ENCODE assay signal across 23 cellular contexts in the genomic region with DNA sequence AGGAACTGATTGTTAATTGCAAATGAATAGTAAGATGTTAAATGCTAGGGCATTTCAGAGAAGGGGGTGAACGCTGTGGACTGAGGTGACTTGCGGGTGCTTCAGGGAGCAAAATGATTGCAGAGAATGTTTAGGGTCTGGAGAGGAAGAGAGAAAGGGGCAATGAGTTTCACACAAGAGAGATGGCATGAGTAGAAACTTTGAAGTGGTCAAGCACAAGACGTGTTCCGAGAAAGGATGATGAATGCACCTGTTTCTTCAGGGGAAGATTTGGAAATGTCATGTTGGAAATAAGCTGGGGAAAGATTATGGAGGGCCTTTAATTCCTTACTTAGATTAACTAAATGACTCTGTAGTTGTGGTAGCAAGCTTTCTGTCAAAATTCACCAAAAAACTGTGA. TPM values are rescaled to one million over a fixed set of nuclear protein-coding genes. Genes with fewer than 3 reads are reported as not detected.
DNase-seq lines count a peak whose midpoint lies in the region; ATAC-seq lines count a peak whose summit lies in the region.
"Had no signal": no experiment of that assay in that cellular context is flagged by ENCODE, and none has a peak within 500 bp of the region (broad histone marks: within the 10 kb centered on the region; RNA-seq: fewer than 3 reads in every experiment).

No MANE protein-coding gene starts in this region.

- POLR2A ChIA-PET in activated naive CD8-positive, alpha-beta T cell treated with anti-CD3 and anti-CD28 coated beads, Interleukin-2, amount 10 ng/mL, durations not matched to agents 7 days and 5 days (lab: Charles Lee), result interaction anchor here (1.6 kb wide), 2 partner anchors 39 to 82 kb away, joined by 4 read pairs; no protein-coding TSS in a partner anchor

- H3K4me3 Mint-ChIP-seq in activated naive CD4-positive, alpha-beta T cell treated with anti-CD3 and anti-CD28 coated beads for 36 hours, result no peak overlapping the region
- peak overlapping the region in 2 of 4 donors; percentile 33 to 87 for H3K4me3 Mint-ChIP-seq in IgD-negative memory B cell
- peak overlapping the region; percentile 8 for H3K4me3 Mint-ChIP-seq in activated naive CD8-positive, alpha-beta T cell treated with anti-CD3 and anti-CD28 coated beads, Interleukin-2, amount 10 ng/mL, durations not matched to agents 7 days and 5 days
- H3K4me3 Mint-ChIP-seq in stimulated activated naive CD8-positive, alpha-beta T cell treated with anti-CD3 and anti-CD28 coated beads, Interleukin-15, amount 100 ng/mL, for 72 hours, result peak overlapping the region; percentile 40 to 66
- H3K4me3 Mint-ChIP-seq: CD8-positive, alpha-beta T cell; nephron progenitor cell had no signal

- no peak for ATAC-seq in activated naive CD8-positive, alpha-beta T cell treated with anti-CD3 and anti-CD28 coated beads, Interleukin-2, amount 10 ng/mL, durations not matched to agents 7 days and 5 days (ENCODE audit: low read depth)
- ATAC-seq in stimulated activated naive CD8-positive, alpha-beta T cell treated with anti-CD3 and anti-CD28 coated beads, Interleukin-15, amount 100 ng/mL, for 72 hours, result no peak
- ATAC-seq in GM19395 (IDR thresholded peaks at IDR 0.05; ENCODE audit: unreplicated experiment), result no peak
- no peak for ATAC-seq in GM21717 (IDR thresholded peaks at IDR 0.05; ENCODE audit: unreplicated experiment)
- ATAC-seq: CD8-positive, alpha-beta T cell; foreskin keratinocyte had no signal

- DNase-seq in activated naive CD4-positive, alpha-beta T cell treated with anti-CD3 and anti-CD28 coated beads for 36 hours, result no peak
- DNase-seq in activated naive CD4-positive, alpha-beta T cell (lab: John Stamatoyannopoulos, UW), result no peak
- no peak for DNase-seq in activated naive CD8-positive, alpha-beta T cell treated with anti-CD3 and anti-CD28 coated beads, Interleukin-2, amount 10 ng/mL, durations not matched to agents 7 days and 5 days
- no peak for DNase-seq in stimulated activated naive CD8-positive, alpha-beta T cell treated with anti-CD3 and anti-CD28 coated beads, Interleukin-15, amount 100 ng/mL, for 72 hours
- DNase-seq: activated CD4-positive, CD25-positive, alpha-beta regulatory T cell treated with anti-CD3 and anti-CD28 coated beads, Interleukin-2, amount 50 U/mL, for 72 hours; activated CD8-positive, alpha-beta memory T cell treated with anti-CD3 and anti-CD28 coated beads, Interleukin-2, amount 50 U/mL, for 4 hours; activated naive CD4-positive, alpha-beta T cell treated with anti-CD3 and anti-CD28 coated beads, Interleukin-2, amount 50 U/mL, for 16 hours; CD8-positive, alpha-beta T cell; effector CD4-positive, alpha-beta T cell; erythroblast; foreskin keratinocyte; KBM-7; left ventricle myocardium inferior; midbrain; NCI-H146; NCI-H524; nephron progenitor cell; right lobe of liver; RPMI8226 had no signal

- no peaks in the 10 kb centered on the region for H3K27me3 Mint-ChIP-seq in activated naive CD4-positive, alpha-beta T cell treated with anti-CD3 and anti-CD28 coated beads for 36 hours (ENCODE audit: low read depth)
- H3K27me3 Mint-ChIP-seq in IgD-negative memory B cell, result no peaks in the 10 kb centered on the region
- no peaks in the 10 kb centered on the region for H3K27me3 Mint-ChIP-seq in activated naive CD8-positive, alpha-beta T cell treated with anti-CD3 and anti-CD28 coated beads, Interleukin-2, amount 10 ng/mL, durations not matched to agents 7 days and 5 days
- H3K27me3 Mint-ChIP-seq in stimulated activated naive CD8-positive, alpha-beta T cell treated with anti-CD3 and anti-CD28 coated beads, Interleukin-15, amount 100 ng/mL, for 72 hours, result no peaks in the 10 kb centered on the region

- no peaks in the 10 kb centered on the region for H3K36me3 Mint-ChIP-seq in activated naive CD4-positive, alpha-beta T cell treated with anti-CD3 and anti-CD28 coated beads for 36 hours (ENCODE audit: low read depth)
- H3K36me3 Mint-ChIP-seq in IgD-negative memory B cell, result no peaks in the 10 kb centered on the region
- peaks cover 7% of the 10 kb centered on the region for H3K36me3 Mint-ChIP-seq in activated naive CD8-positive, alpha-beta T cell treated with anti-CD3 and anti-CD28 coated beads, Interleukin-2, amount 10 ng/mL, durations not matched to agents 7 days and 5 days
- H3K36me3 Mint-ChIP-seq: CD8-positive, alpha-beta T cell had no signal

- H3K4me1 Mint-ChIP-seq in activated naive CD4-positive, alpha-beta T cell treated with anti-CD3 and anti-CD28 coated beads for 36 hours (ENCODE audit: low read depth), result peaks cover 69% of the 10 kb centered on the region
- H3K4me1 Mint-ChIP-seq in IgD-negative memory B cell, result peaks cover 42 to 61% (median 52%) of the 10 kb centered on the region in 3 donors
- H3K4me1 Mint-ChIP-seq in activated naive CD8-positive, alpha-beta T cell treated with anti-CD3 and anti-CD28 coated beads, Interleukin-2, amount 10 ng/mL, durations not matched to agents 7 days and 5 days, result peaks cover 47% of the 10 kb centered on the region
- peaks cover 74% of the 10 kb centered on the region for H3K4me1 Mint-ChIP-seq in stimulated activated naive CD8-positive, alpha-beta T cell treated with anti-CD3 and anti-CD28 coated beads, Interleukin-15, amount 100 ng/mL, for 72 hours
- H3K4me1 Mint-ChIP-seq: nephron progenitor cell had no signal

- CTCF ChIA-PET in activated naive CD4-positive, alpha-beta T cell treated with anti-CD3 and anti-CD28 coated beads for 36 hours (lab: Charles Lee), result interaction anchor here (0.9 to 1.4 kb wide), 2 partner anchors 75 to 82 kb away, joined by 3 to 4 read pairs; no protein-coding TSS in a partner anchor

- intact Hi-C loops in activated naive CD4-positive, alpha-beta T cell treated with anti-CD3 and anti-CD28 coated beads for 36 hours (cut with micrococcal nuclease), result loop anchor here (5.0 to 10.0 kb wide), 5 partner anchors 350 to 1990 kb away; a partner anchor contains a TSS

- H3K9me3 Mint-ChIP-seq in activated naive CD4-positive, alpha-beta T cell treated with anti-CD3 and anti-CD28 coated beads for 36 hours, result no peaks in the 10 kb centered on the region
- H3K9me3 Mint-ChIP-seq in IgD-negative memory B cell, result no peaks in the 10 kb centered on the region
- H3K9me3 Mint-ChIP-seq in activated naive CD8-positive, alpha-beta T cell treated with anti-CD3 and anti-CD28 coated beads, Interleukin-2, amount 10 ng/mL, durations not matched to agents 7 days and 5 days, result no peaks in the 10 kb centered on the region
- H3K9me3 Mint-ChIP-seq in stimulated activated naive CD8-positive, alpha-beta T cell treated with anti-CD3 and anti-CD28 coated beads, Interleukin-15, amount 100 ng/mL, for 72 hours, result no peaks in the 10 kb centered on the region
- H3K9me3 Mint-ChIP-seq: CD8-positive, alpha-beta T cell; nephron progenitor cell had no signal

- H3K27ac Mint-ChIP-seq in activated naive CD4-positive, alpha-beta T cell treated with anti-CD3 and anti-CD28 coated beads for 36 hours, result peak overlapping the region; percentile 52
- H3K27ac Mint-ChIP-seq in IgD-negative memory B cell, result peak overlapping the region in 2 of 3 donors; percentile 69 to 84
- peak overlapping the region; percentile 29 for H3K27ac Mint-ChIP-seq in activated naive CD8-positive, alpha-beta T cell treated with anti-CD3 and anti-CD28 coated beads, Interleukin-2, amount 10 ng/mL, durations not matched to agents 7 days and 5 days
- peak overlapping the region; percentile 28 to 82 for H3K27ac Mint-ChIP-seq in stimulated activated naive CD8-positive, alpha-beta T cell treated with anti-CD3 and anti-CD28 coated beads, Interleukin-15, amount 100 ng/mL, for 72 hours
- H3K27ac Mint-ChIP-seq: nephron progenitor cell had no signal

RNA-seq across cellular contexts. Expression of a gene that starts 43.4 kb away (rescaled TPM):
- under 1 TPM; 0.17 to 0.25 TPM for total RNA-seq in activated naive CD4-positive, alpha-beta T cell treated with anti-CD3 and anti-CD28 coated beads for 36 hours
- not detected for polyA plus RNA-seq in IgD-negative memory B cell
- 1 to 10 TPM; 4.7 to 5.4 TPM for total RNA-seq in activated naive CD8-positive, alpha-beta T cell treated with anti-CD3 and anti-CD28 coated beads, Interleukin-2, amount 10 ng/mL, durations not matched to agents 7 days and 5 days
- total RNA-seq: chondrocyte, foreskin keratinocyte, left ventricle myocardium inferior had no signal
- polyA plus RNA-seq: foreskin keratinocyte had no signal

Comparison
In these comparisons a context has a peak if more than half of its experiments do, and no peak if none do; other contexts are left out.
1. RNA of a gene that starts 43.4 kb away (total RNA-seq): 4.7 to 5.4 TPM in activated naive CD8-positive, alpha-beta T cell treated with anti-CD3 and anti-CD28 coated beads, Interleukin-2, amount 10 ng/mL, durations not matched to agents 7 days and 5 days; 0.17 to 0.25 TPM in activated naive CD4-positive, alpha-beta T cell treated with anti-CD3 and anti-CD28 coated beads for 36 hours; every median in the first group is over 4 times any median in the second.
2. Peak in every context shown above with its lines, with median percentiles within 50 percentile points of each other: H3K27ac Mint-ChIP-seq.